Comparison of ENCODE assay signal across 16 cellular contexts in the genomic region with DNA sequence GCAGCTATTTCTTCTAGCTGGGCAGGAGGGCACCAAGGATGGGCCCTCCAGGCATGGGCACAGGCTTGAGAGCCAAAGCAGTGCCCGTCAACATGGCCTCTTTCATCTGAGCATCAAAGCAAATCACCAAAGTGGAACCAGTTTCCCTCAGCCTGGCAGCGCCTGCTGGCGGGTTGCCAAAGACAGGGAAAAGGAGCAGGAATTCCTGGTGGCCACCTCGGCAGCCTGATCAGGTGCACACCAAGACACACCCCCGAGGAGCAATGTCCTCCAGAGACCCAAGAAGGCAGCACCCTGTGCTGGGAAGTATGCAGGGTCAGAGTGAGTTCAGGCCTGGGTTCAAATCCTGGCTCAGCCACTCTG. TPM values are rescaled to one million over a fixed set of nuclear protein-coding genes. Genes with fewer than 3 reads are reported as not detected.
DNase-seq lines count a peak whose midpoint lies in the region; ATAC-seq and TF ChIP-seq lines count a peak whose summit lies in the region.
"Had no signal": no experiment of that assay in that cellular context is flagged by ENCODE, and none has a peak within 500 bp of the region (broad histone marks: within the 10 kb centered on the region; RNA-seq: fewer than 3 reads in every experiment).

No MANE protein-coding gene starts in this region.

- 65% methylated on average over 5 of the region's 5 CpGs for WGBS in right cardiac atrium
- WGBS in thyroid gland, 2 donors, result 33 to 36% methylated on average over 5 of the region's 5 CpGs

- POLR2A ChIA-PET in HEK293T (lab: Yijun Ruan, JAX), result no interaction called here

- H3K4me1 ChIP-seq in right cardiac atrium (ENCODE audit: control insufficient read depth, insufficient read depth, low read length) (no peaks in the 10 kb centered on the region), thyroid gland (peaks cover 12 to 23% of the 10 kb centered on the region in 2 donors)

- TF ChIP-seq POLR2A in thyroid gland (IDR thresholded peaks at IDR 0.05) (no peak), erythroblast (IDR thresholded peaks at IDR 0.05; ENCODE audit: low read length) (no peak)

- H3K27me3 ChIP-seq in right cardiac atrium (ENCODE audit: control insufficient read depth, insufficient read depth), result no peaks in the 10 kb centered on the region
- no peaks in the 10 kb centered on the region for H3K27me3 ChIP-seq in thyroid gland
- H3K27me3 ChIP-seq: suprapubic skin had no signal

- no peaks in the 10 kb centered on the region for H3K36me3 ChIP-seq in thyroid gland

- TF ChIP-seq CTCF in thyroid gland (IDR thresholded peaks at IDR 0.05), result no peak

- DNase-seq in right cardiac atrium (peak in 2 of 3 donors; percentile 58 to 66), Right ventricle myocardium inferior (ENCODE audit: missing footprints) (no peak), NCI-H1105 (lab: John Stamatoyannopoulos, UW) (peak; percentile 56), glomerular visceral epithelial cell (ENCODE audit: extremely low spot score) (peak; percentile 74), thyroid gland (peak; percentile 95 to 96), erythroblast (lab: John Stamatoyannopoulos, UW) (no peak), HEK293T (ENCODE audit: extremely low spot score) (no peak)
- no peak for DNase-seq in central memory CD4-positive, alpha-beta T cell
- DNase-seq: activated naive CD4-positive, alpha-beta T cell treated with anti-CD3 and anti-CD28 coated beads for 36 hours; mammary epithelial cell; naive thymus-derived CD4-positive, alpha-beta T cell; NCI-H1930; RPMI8226; stimulated activated CD4-positive, alpha-beta T cell treated with anti-CD3 and anti-CD28 coated beads, Interleukin-4, amount 100 ng/mL, for 24 hours had no signal

- intact Hi-C loops in right cardiac atrium (cut with DNase I), result loop anchor here in 2 of 4 donors (5.0 to 10.0 kb wide), 3 partner anchors 190 to 703 kb away; no protein-coding TSS in a partner anchor
- intact Hi-C loops in Right ventricle myocardium inferior (cut with DNase I), result no loop called here
- intact Hi-C loops in thyroid gland (cut with DNase I), result no loop called here

- ATAC-seq in right cardiac atrium (no peak), Right ventricle myocardium inferior (no peak)
- ATAC-seq: naive thymus-derived CD4-positive, alpha-beta T cell had no signal

- H3K9me3 ChIP-seq in right cardiac atrium (ENCODE audit: control insufficient read depth, low read length), result no peaks in the 10 kb centered on the region
- H3K9me3 ChIP-seq in thyroid gland, result no peaks in the 10 kb centered on the region
- H3K9me3 ChIP-seq: suprapubic skin had no signal

- H3K4me3 ChIP-seq in right cardiac atrium (ENCODE audit: low read length) (no peak overlapping the region), thyroid gland (replicated peaks in 1 of 3) (no peak overlapping the region)
- H3K4me3 ChIP-seq: skin epidermis, suprapubic skin had no signal

- H3K27ac ChIP-seq in right cardiac atrium (ENCODE audit: low read length), result no peak overlapping the region
- peak overlapping the region in 2 of 3 donors; percentile 14 to 46 for H3K27ac ChIP-seq in thyroid gland
- H3K27ac ChIP-seq: skin epidermis, suprapubic skin had no signal

- CTCF ChIA-PET in HEK293T (lab: Yijun Ruan, JAX), result interaction anchor here (4.1 kb wide), 1 partner anchor 58 kb away, joined by 116 read pairs; no protein-coding TSS in a partner anchor

TF ChIP-seq in HEK293T, 16 proteins besides CTCF, POLR2A, EP300 and RAD21:
- TF ChIP-seq ARNT (IDR thresholded peaks at IDR 0.05), result no peak
TF ChIP-seq in HEK293T: peak in this region for 0.

RNA-seq across cellular contexts. Expression of gene MATN1, which starts 1.2 kb away (rescaled TPM):
- total RNA-seq in right cardiac atrium (not detected), Right ventricle myocardium inferior (not detected), thyroid gland (1 to 10 TPM in 1 of 4 donors, under 1 TPM in 1, not detected in 2; 0.45 to 3.0 TPM)
- polyA plus RNA-seq in right cardiac atrium, result 0.07 TPM
- total RNA-seq: mammary epithelial cell had no signal
- polyA plus RNA-seq: naive thymus-derived CD4-positive, alpha-beta T cell had no signal

RNA-seq across cellular contexts. Expression of gene LAPTM5, which starts 35.4 kb away (rescaled TPM):
- 10 to 100 TPM; 25.4 to 55.1 (median 40.5) TPM for total RNA-seq in right cardiac atrium
- polyA plus RNA-seq in right cardiac atrium, result 14.4 TPM
- 31.5 TPM for total RNA-seq in Right ventricle myocardium inferior
- total RNA-seq in thyroid gland, result 10 to 100 TPM; 25.3 to 97.3 (median 46.4) TPM

Comparison
In these comparisons a context has a peak if more than half of its experiments do, and no peak if none do; other contexts are left out.
1. DNase-seq: peak in right cardiac atrium (2 of 3), NCI-H1105 (single experiment), glomerular visceral epithelial cell (single experiment) and thyroid gland (2 of 2); none in Right ventricle myocardium inferior (single experiment), central memory CD4-positive, alpha-beta T cell (single experiment), erythroblast (0 of 2) and HEK293T (single experiment).